1 cellular context compared by ENCODE assay signal in genomic region chr4:121200795-121201472, GRCh38.
TF ChIP-seq lines count a peak whose summit lies in the region.

No MANE protein-coding gene starts in this region.

TF ChIP-seq in SK-N-SH, 30 proteins besides CTCF, POLR2A, EP300 and RAD21 (continued from another document):
- TF ChIP-seq ZBTB33 (IDR thresholded peaks at IDR 0.05; ENCODE audit: borderline replicate concordance, low read depth), result no peak
- no peak for TF ChIP-seq FOXJ3 (CRISPR knock-in tag; IDR thresholded peaks at IDR 0.05)
- no peak for TF ChIP-seq NRF1 (IDR thresholded peaks at IDR 0.05; ENCODE audit: low read depth, low read length)
- TF ChIP-seq MXI1 (IDR thresholded peaks at IDR 0.05; ENCODE audit: low read depth, low read length), result no peak
- TF ChIP-seq EZH2phosphoT487 (IDR thresholded peaks at IDR 0.05; ENCODE audit: borderline replicate concordance, low read depth), result no peak
- no peak for TF ChIP-seq TAF1 (IDR thresholded peaks at IDR 0.05; ENCODE audit: borderline replicate concordance, low read depth, low read length)
TF ChIP-seq in SK-N-SH: peak in this region for 0.
